ENCODE assay signal across 8 cellular contexts in the genomic region with DNA sequence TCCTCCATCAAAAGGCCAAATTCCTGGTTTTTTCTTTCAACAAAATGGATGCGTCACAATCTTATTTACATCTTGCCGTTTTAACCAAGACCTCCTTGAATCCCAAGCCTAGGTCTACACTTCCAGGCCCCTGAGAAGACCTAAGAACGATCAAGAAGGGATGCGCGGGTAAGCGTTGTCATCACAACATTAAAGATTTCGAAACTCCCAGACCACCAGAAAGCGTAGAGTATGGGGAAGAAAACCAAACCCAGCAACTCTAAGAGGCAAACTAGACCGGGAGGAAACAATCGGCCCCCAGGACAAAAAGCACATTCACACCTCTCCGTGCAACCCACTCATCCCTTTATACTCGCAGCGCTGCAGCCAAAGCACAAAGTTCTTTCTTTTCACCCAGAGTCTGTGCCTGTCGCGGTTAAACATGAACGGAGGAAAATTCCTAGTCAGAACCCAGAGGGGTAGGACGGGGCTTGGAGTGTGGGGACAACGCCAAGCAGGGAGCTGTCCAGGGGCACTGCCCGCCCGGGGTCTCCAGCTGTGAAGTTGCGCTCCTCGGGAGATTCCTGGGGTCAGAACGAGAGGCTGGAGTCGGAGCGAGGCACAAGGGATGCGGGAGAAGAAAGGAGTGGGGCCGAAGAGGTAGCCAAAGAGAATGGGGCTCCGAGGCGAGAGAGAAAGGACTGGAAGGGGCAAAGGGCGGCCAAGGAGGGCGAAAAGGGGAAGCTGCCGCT. TPM values are rescaled to one million over a fixed set of nuclear protein-coding genes. Genes with fewer than 3 reads are reported as not detected.
DNase-seq lines count a peak whose midpoint lies in the region; ATAC-seq and TF ChIP-seq lines count a peak whose summit lies in the region.

No MANE protein-coding gene starts in this region.

- POLR2A ChIA-PET in Caco-2 (lab: Charles Lee) (interaction anchor here (0.6 to 1.4 kb wide), 7 partner anchors 29 to 607 kb away, joined by 3 to 9 read pairs (median 7); a partner anchor contains a TSS), HCT116 (lab: Charles Lee) (no interaction called here), T-cell (lab: Charles Lee) (no interaction called here)

- peaks cover 4% of the 10 kb centered on the region for H3K36me3 ChIP-seq in Caco-2 (ENCODE audit: control insufficient read depth, insufficient read depth, low read length)
- peaks cover 3 to 6% of the 10 kb centered on the region in 2 experiments; a peak in 2 of 4 replicates for H3K36me3 ChIP-seq in HCT116 (ENCODE audit: control insufficient read depth in 1 of 2, insufficient read depth in 2 of 2, low read length in 2 of 2)
- H3K36me3 ChIP-seq in esophagus (ENCODE audit: control insufficient read depth in 2 of 2, insufficient read depth in 2 of 2, low read length in 1 of 2): peaks cover under 1 to 2% of the 10 kb centered on the region in 2 donors

- H3K9me3 ChIP-seq in Caco-2: no peaks in the 10 kb centered on the region
- no peaks in the 10 kb centered on the region for H3K9me3 ChIP-seq in HCT116 (ENCODE audit: control insufficient read depth in 1 of 2, insufficient read depth in 1 of 2, low read depth in 1 of 2, low read length in 2 of 2)
- H3K9me3 ChIP-seq in esophagus (ENCODE audit: control insufficient read depth in 2 of 2, insufficient read depth in 1 of 2, low read depth in 1 of 2, low read length in 1 of 2): no peaks in the 10 kb centered on the region

- TF ChIP-seq RAD21 in HCT116 (IDR thresholded peaks at IDR 0.05; ENCODE audit: low read depth): no peak

- H3K4me2 ChIP-seq in HCT116 (ENCODE audit: low read length): peak overlapping the region; percentile 91

- H2AFZ ChIP-seq in HCT116 (ENCODE audit: low read depth, low read length, poor library complexity, severe bottlenecking): no peak overlapping the region

- TF ChIP-seq POLR2A in HCT116 (IDR thresholded peaks at IDR 0.05; ENCODE audit: borderline replicate concordance, extremely low read depth, insufficient read depth, insufficient read length): no peak

- in situ Hi-C loops in GM13977 (cut with MboI; ENCODE audit: low pct_unique_long_range_greater_than_20kb, low sequenced_read_pairs, unreplicated experiment): loop anchor here (10.0 kb wide), 1 partner anchor 105 kb away; a partner anchor contains a TSS

- CTCF ChIA-PET in Caco-2 (lab: Charles Lee) (interaction anchor here (0.6 to 2.4 kb wide), 10 partner anchors 9 to 406 kb away, joined by 3 to 19 read pairs (median 8); a partner anchor contains a TSS), HCT116 (lab: Charles Lee) (interaction anchor here (2.5 kb wide), 1 partner anchor 8 kb away, joined by 10 read pairs; no protein-coding TSS in a partner anchor), T-cell (lab: Charles Lee) (interaction anchor here in 1 of 2 donors (1.0 to 2.0 kb wide), 2 partner anchors 9 to 20 kb away, joined by 4 to 6 read pairs; no protein-coding TSS in a partner anchor)

- H3K27me3 ChIP-seq in Caco-2 (replicated peaks; ENCODE audit: control insufficient read depth, insufficient read depth, low read length): no peaks in the 10 kb centered on the region
- H3K27me3 ChIP-seq in HCT116 (ENCODE audit: insufficient read depth, low read length): no peaks in the 10 kb centered on the region
- no peaks in the 10 kb centered on the region for H3K27me3 ChIP-seq in esophagus (ENCODE audit: control insufficient read depth in 1 of 2, insufficient read depth in 2 of 2, low read length in 2 of 2)

- H3K79me2 ChIP-seq in HCT116 (ENCODE audit: insufficient read depth, low read length): peaks cover 53% of the 10 kb centered on the region

- BruUV-seq in Caco-2 (replicated peaks; lab: Mats Ljungman, UMichigan) (TSS peak; percentile 36), HCT116 (replicated peaks; lab: Mats Ljungman, UMichigan) (TSS peak; percentile 46)

- WGBS in esophagus, 2 donors: 1% methylated on average over 32 of the region's 32 CpGs

- H3K9me3 Mint-ChIP-seq in Caco-2 (ENCODE audit: unreplicated experiment) (no peaks in the 10 kb centered on the region), T-cell (no peaks in the 10 kb centered on the region), natural killer cell (no peaks in the 10 kb centered on the region)

- intact Hi-C loops in Caco-2 (cut with micrococcal nuclease; ENCODE audit: unreplicated experiment) (loop anchor here (1.0 to 10.0 kb wide), 5 partner anchors 23 to 747 kb away; a partner anchor contains a TSS), HCT116 (cut with micrococcal nuclease) (loop anchor here (5.0 kb wide), 1 partner anchor 517 kb away; no protein-coding TSS in a partner anchor), natural killer cell (cut with micrococcal nuclease) (loop anchor here (2.0 to 10.0 kb wide), 2 partner anchors 255 to 675 kb away; a partner anchor contains a TSS)

- peak overlapping the region; percentile 95 for H3K4me3 Mint-ChIP-seq in Caco-2 (ENCODE audit: unreplicated experiment)
- H3K4me3 Mint-ChIP-seq in T-cell: peak overlapping the region; percentile 96 to 99 (median 97)
- H3K4me3 Mint-ChIP-seq in natural killer cell: peak overlapping the region; percentile 98

- no peak for DNase-seq in Caco-2
- no peak for DNase-seq in HCT116 (ENCODE audit: low read depth, low spot score)
- DNase-seq in T-cell: peak in 2 of 34 experiments; percentile 6 to 12
- DNase-seq in natural killer cell: no peak
- DNase-seq in NCI-H510A treated with DMSO at 0.1 percent for 48 hours (lab: John Stamatoyannopoulos, UW): no peak
- DNase-seq in GM13977 (ENCODE audit: low spot score): no peak

- H3K27me3 Mint-ChIP-seq in Caco-2 (ENCODE audit: insufficient read depth, unreplicated experiment): no peaks in the 10 kb centered on the region
- H3K27me3 Mint-ChIP-seq in T-cell: no peaks in the 10 kb centered on the region
- no peaks in the 10 kb centered on the region for H3K27me3 Mint-ChIP-seq in natural killer cell (ENCODE audit: low read depth in 2 of 2)

- H3K27ac ChIP-seq in HCT116 (ENCODE audit: low read depth, low read length) (peak overlapping the region; percentile 94), esophagus (ENCODE audit: low read depth in 2 of 2, low read length in 1 of 2) (peak overlapping the region; percentile 97 to 100)

- no peaks in the 10 kb centered on the region for H3K9me2 ChIP-seq in HCT116 (ENCODE audit: insufficient read depth)

- peaks cover 19% of the 10 kb centered on the region for H3K4me1 ChIP-seq in Caco-2
- H3K4me1 ChIP-seq in HCT116 (ENCODE audit: control insufficient read depth in 1 of 2, insufficient read depth in 2 of 2, low read length in 2 of 2): peaks cover 37 to 48% of the 10 kb centered on the region in 2 experiments
- H3K4me1 ChIP-seq in esophagus (ENCODE audit: control insufficient read depth in 2 of 2, insufficient read depth in 2 of 2, low read length in 1 of 2): no peaks in the 10 kb centered on the region

- H3K36me3 Mint-ChIP-seq in Caco-2 (ENCODE audit: insufficient read depth, unreplicated experiment): peaks cover 62% of the 10 kb centered on the region
- H3K36me3 Mint-ChIP-seq in T-cell: peaks cover 16% of the 10 kb centered on the region
- H3K36me3 Mint-ChIP-seq in natural killer cell: no peaks in the 10 kb centered on the region

- ATAC-seq in HCT116 (no peak; the same call in 1 of the 2 replicates), T-cell (replicated peaks in 1 of 4) (no peak), natural killer cell (no peak), HG02884 (IDR thresholded peaks at IDR 0.05; ENCODE audit: unreplicated experiment) (no peak)

- H3K27ac Mint-ChIP-seq in Caco-2 (ENCODE audit: unreplicated experiment): peak overlapping the region; percentile 96
- peak overlapping the region; percentile 92 to 99 for H3K27ac Mint-ChIP-seq in T-cell
- H3K27ac Mint-ChIP-seq in natural killer cell: peak overlapping the region; percentile 92 to 97

- no peaks in the 10 kb centered on the region for H4K20me1 ChIP-seq in HCT116 (ENCODE audit: insufficient read depth)

- H3K9ac ChIP-seq in HCT116 (ENCODE audit: low read length): peak overlapping the region; percentile 97

- H3K4me1 Mint-ChIP-seq in Caco-2 (ENCODE audit: low read depth, unreplicated experiment) (peaks cover 19% of the 10 kb centered on the region), T-cell (peaks cover 64 to 71% (median 68%) of the 10 kb centered on the region in 3 donors), natural killer cell (peaks cover 45 to 49% of the 10 kb centered on the region in 2 donors)

- H3K4me3 ChIP-seq in Caco-2 (ENCODE audit: low read depth, low read length) (peak overlapping the region; percentile 74), HCT116 (replicated peaks in 1 of 2; ENCODE audit: low read depth in 1 of 2, low read length in 2 of 2) (peak overlapping the region; percentile 72 to 97), esophagus (ENCODE audit: low read depth in 1 of 2, low read length in 2 of 2) (peak overlapping the region; percentile 70 to 90)

- TF ChIP-seq CTCF in Caco-2 (IDR thresholded peaks at IDR 0.05; ENCODE audit: insufficient read depth in 1 of 2, low read depth in 1 of 2, low read length in 1 of 2, severe bottlenecking in 1 of 2, unreplicated experiment in 1 of 2): no peak
- no peak for TF ChIP-seq CTCF in HCT116 (IDR thresholded peaks at IDR 0.05 in 2 of 3, conservative IDR thresholded peaks at IDR 0.05 in 1 of 3; ENCODE audit: borderline replicate concordance in 1 of 3, insufficient read depth in 1 of 3, low read depth in 2 of 3, low read length in 2 of 3)
- no peak for TF ChIP-seq CTCF in natural killer cell (IDR thresholded peaks at IDR 0.05)
- TF ChIP-seq CTCF in GM13977 (IDR thresholded peaks at IDR 0.05; ENCODE audit: extremely low read depth, insufficient read depth, missing control alignments): no peak

- RAD21 ChIA-PET in HCT116 (lab: Charles Lee; ENCODE audit: low non-redundant PET in 1 of 2, low total read pairs in 2 of 2, uncharacterized antibody in 2 of 2, unreplicated experiment in 2 of 2): no interaction called here

TF ChIP-seq in HCT116, 20 proteins besides CTCF, POLR2A, EP300 and RAD21:
- TF ChIP-seq SIN3A (IDR thresholded peaks at IDR 0.05; ENCODE audit: low read depth) (0 out of 2 replicates have a peak, but pooled peaks have one; percentile 32), ZFX (IDR thresholded peaks at IDR 0.05) (no peak)

RNA-seq across cellular contexts. Expression of a gene that starts 0.7 kb away (rescaled TPM):
- total RNA-seq in Caco-2 (2022) (79.7 and 82.3 TPM in 2 replicates), HCT116 (2021; ENCODE audit: unreplicated experiment) (28.4 TPM), T-cell (10 to 100 TPM; 28.7 to 96.7 (median 35.4) TPM), natural killer cell (10 to 100 TPM; 72.3 to 93.9 (median 78.3) TPM)
- polyA plus RNA-seq in HCT116 (2012): 29.2 and 30.6 TPM in 2 replicates
- 10 to 100 TPM; 27.6 to 33.7 TPM for polyA plus RNA-seq in esophagus

RNA-seq across cellular contexts. Expression of a gene that starts 22.9 kb away (rescaled TPM):
- 10.5 and 11.1 TPM in 2 replicates for total RNA-seq in Caco-2 (2022)
- 0.17 TPM for total RNA-seq in HCT116 (2021; ENCODE audit: unreplicated experiment)
- polyA plus RNA-seq in HCT116 (2012): 0.05 and 0.06 TPM in 2 replicates
- under 1 TPM in 3 of 5 donors, not detected in 2; 0.06 to 0.15 (median 0.09) TPM for total RNA-seq in T-cell
- polyA plus RNA-seq in esophagus: 1 to 10 TPM; 4.2 to 4.9 TPM
- not detected for total RNA-seq in natural killer cell

RNA-seq across cellular contexts. Expression of a gene that starts 37.3 kb away (rescaled TPM):
- total RNA-seq in Caco-2 (2022) (2.5 and 4.2 TPM in 2 replicates), HCT116 (2021; ENCODE audit: unreplicated experiment) (not detected), T-cell (not detected), natural killer cell (not detected)
- 0.09 and 0.36 TPM in 2 replicates for polyA plus RNA-seq in HCT116 (2012)
- polyA plus RNA-seq in esophagus: not detected
